ENCODE assay signal across 1 cellular context in the genomic region with DNA sequence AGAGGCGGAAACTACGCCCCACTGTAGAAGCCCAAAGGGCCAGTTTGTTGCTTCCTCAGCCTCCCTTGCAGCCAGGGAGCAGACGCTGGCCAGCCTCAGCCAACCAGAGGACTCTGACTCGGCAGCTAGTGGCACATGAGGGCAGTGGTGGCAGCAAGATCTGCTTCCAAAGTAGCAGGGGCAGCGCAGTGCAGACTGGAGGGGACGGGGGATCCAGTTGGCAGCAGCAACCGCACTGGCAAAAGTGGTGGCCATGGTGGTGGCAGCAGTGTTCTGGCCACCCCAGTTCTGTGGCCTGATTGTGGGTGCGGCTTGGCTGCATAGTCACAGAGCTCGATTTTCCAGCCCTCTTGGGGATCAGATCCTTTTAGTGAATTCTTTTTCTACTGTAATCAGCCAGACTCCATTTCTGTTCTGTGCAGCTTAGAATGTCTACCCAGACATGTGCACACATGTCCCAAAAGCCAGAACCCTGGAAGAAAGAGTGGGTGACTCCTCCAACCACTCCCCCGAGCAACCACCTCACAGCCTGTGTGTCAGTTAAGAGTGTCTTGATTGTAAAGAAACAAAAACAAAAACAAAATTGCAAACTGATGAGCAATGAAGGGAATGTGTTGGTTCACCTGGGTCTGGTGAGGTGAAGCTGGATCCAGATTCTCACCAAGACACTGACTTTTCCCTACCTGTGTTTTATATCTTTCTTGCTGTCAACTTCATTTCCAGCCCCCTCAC.
TF ChIP-seq lines count a peak whose summit lies in the region.

No MANE protein-coding gene starts in this region.

TF ChIP-seq in GM23338, 12 proteins besides CTCF, POLR2A, EP300 and RAD21 (continued from another document):
- TF ChIP-seq ZNF462 (CRISPR knock-in tag; IDR thresholded peaks at IDR 0.05) (no peak), JUNB (IDR thresholded peaks at IDR 0.05; ENCODE audit: unreplicated experiment) (no peak), CREB1 (CRISPR knock-in tag; IDR thresholded peaks at IDR 0.05; ENCODE audit: low read depth) (no peak), REST (IDR thresholded peaks at IDR 0.05; ENCODE audit: unreplicated experiment) (no peak), ZNF114 (CRISPR knock-in tag; IDR thresholded peaks at IDR 0.05) (no peak)
